In genomic region chr11:67372993-67373915, GRCh38 we compare ENCODE assay signal across 8 cellular contexts. TPM values are rescaled to one million over a fixed set of nuclear protein-coding genes. Genes with fewer than 3 reads are reported as not detected.
DNase-seq lines count a peak whose midpoint lies in the region; ATAC-seq and TF ChIP-seq lines count a peak whose summit lies in the region.

TSS of gene CLCF1 (minus strand) at chr11:67373598. CDS start at chr11:67373539, 59 bp downstream.

- H3F3A ChIP-seq in MM.1S (ENCODE audit: insufficient read depth, low read length), result peaks cover 9% of the 10 kb centered on the region; the same call in 1 of the 2 replicates

- peak; percentile 59 for ATAC-seq in lung (ENCODE audit: insufficient read depth, low FRiP score)
- no peak for ATAC-seq in GM19328 (IDR thresholded peaks at IDR 0.05; ENCODE audit: unreplicated experiment)

- whole genome bisulfite sequencing in lung, 2 donors, result 0 to 1% methylated on average over 52 to 84 of the region's 88 CpGs

- TF ChIP-seq CTCF in MM.1S (IDR thresholded peaks at IDR 0.05; ENCODE audit: low read length) (no peak), dorsolateral prefrontal cortex (IDR thresholded peaks at IDR 0.05 in 54 of 56, conservative IDR thresholded peaks at IDR 0.05 in 2 of 56; ENCODE audit: low read depth in 1 of 56, partially characterized antibody in 56 of 56) (no peak), lung (IDR thresholded peaks at IDR 0.05; ENCODE audit: control extremely low read depth, extremely low read depth) (no peak)

- no peaks in the 10 kb centered on the region for H3K36me3 ChIP-seq in MM.1S (replicated peaks; ENCODE audit: insufficient read depth, low read length)
- no peaks in the 10 kb centered on the region for H3K36me3 ChIP-seq in lung (ENCODE audit: control insufficient read depth in 2 of 2, insufficient read depth in 2 of 2, low read length in 2 of 2)

- no peaks in the 10 kb centered on the region for H4K20me1 ChIP-seq in MM.1S (ENCODE audit: insufficient read depth, low read length)

- peaks cover 24% of the 10 kb centered on the region for H3K27me3 ChIP-seq in MM.1S (replicated peaks; ENCODE audit: insufficient read depth, low read length)
- H3K27me3 ChIP-seq in dorsolateral prefrontal cortex, result peaks cover 0 to 14% (median 0%) of the 10 kb centered on the region in 45 donors
- no peaks in the 10 kb centered on the region for H3K27me3 ChIP-seq in lung (ENCODE audit: control insufficient read depth, insufficient read depth)

- H3K79me2 ChIP-seq in MM.1S (ENCODE audit: low read length), result no peaks in the 10 kb centered on the region

- H3K9me3 ChIP-seq in MM.1S (replicated peaks; ENCODE audit: insufficient read depth, low read length) (no peaks in the 10 kb centered on the region), lung (ENCODE audit: control insufficient read depth in 2 of 2, insufficient read depth in 1 of 2, low read length in 1 of 2) (no peaks in the 10 kb centered on the region)

- H3K4me2 ChIP-seq in MM.1S (ENCODE audit: low read depth, low read length), result peak within 1 kb of the TSS; percentile 81

- intact Hi-C loops in dorsolateral prefrontal cortex (cut with DNase I), result no loop called here

- H3K4me1 ChIP-seq in MM.1S (ENCODE audit: low read length) (peaks cover 4% of the 10 kb centered on the region; the same call in 1 of the 2 replicates), lung (ENCODE audit: control insufficient read depth in 2 of 2, insufficient read depth in 2 of 2, low read length in 2 of 2) (peaks cover 5 to 22% of the 10 kb centered on the region in 2 donors)

- peak within 1 kb of the TSS; percentile 34; the same call in 1 of the 2 replicates for H3K27ac ChIP-seq in MM.1S (ENCODE audit: low read length)
- peak within 1 kb of the TSS in 11 of 59 donors; percentile 18 to 77 (median 56) for H3K27ac ChIP-seq in dorsolateral prefrontal cortex
- peak within 1 kb of the TSS; percentile 93 to 98 for H3K27ac ChIP-seq in lung (ENCODE audit: low read depth in 1 of 2, low read length in 1 of 2)

- H3K9me2 ChIP-seq in MM.1S (replicated peaks; ENCODE audit: insufficient read depth, low read length), result no peaks in the 10 kb centered on the region

- peak within 1 kb of the TSS; percentile 74; the same call in 1 of the 2 replicates for H3K4me3 ChIP-seq in GM08714 (ENCODE audit: low read length)
- peak within 1 kb of the TSS; percentile 66 for H3K4me3 ChIP-seq in MM.1S (ENCODE audit: low read length)
- peak within 1 kb of the TSS; percentile 29 to 78 (median 59) for H3K4me3 ChIP-seq in dorsolateral prefrontal cortex
- peak within 1 kb of the TSS; percentile 56 for H3K4me3 ChIP-seq in lung

- H3K9ac ChIP-seq in MM.1S (ENCODE audit: low read length), result peak within 1 kb of the TSS; percentile 64

- peak; percentile 75 for DNase-seq in MM.1S
- DNase-seq in activated CD4-positive, alpha-beta T cell treated with anti-CD3 and anti-CD28 coated beads for 4 hours, result peak; percentile 72 to 75
- DNase-seq in dorsolateral prefrontal cortex, result no peak
- peak; percentile 75 for DNase-seq in lung (ENCODE audit: low spot score)
- peak; percentile 48 to 51 for DNase-seq in stimulated activated CD8-positive, alpha-beta memory T cell treated with anti-CD3 and anti-CD28 coated beads, Interleukin-7, amount 100 ng/mL, for 1 hour (ENCODE audit: low read depth in 2 of 2)
- no peak for DNase-seq in NCI-H2196 (lab: John Stamatoyannopoulos, UW; ENCODE audit: unreplicated experiment)

- peak within 1 kb of the TSS; percentile 44 for H2AFZ ChIP-seq in MM.1S (ENCODE audit: low read length)

RNA-seq across cellular contexts. Expression of gene CLCF1, which starts in this region (rescaled TPM):
- 1 to 10 TPM in 8 of 120 experiments, under 1 TPM in 50, not detected in 62; 0.23 to 2.5 (median 0.50) TPM for total RNA-seq in dorsolateral prefrontal cortex
- total RNA-seq in lung, result 1 to 10 TPM; 3.5 to 9.8 TPM
- polyA plus RNA-seq in lung, result 1 to 10 TPM; 7.6 to 10.0 TPM

Comparison
In these comparisons a context has a peak if more than half of its experiments do, and no peak if none do; other contexts are left out.
1. DNase-seq: peak in MM.1S (single experiment), activated CD4-positive, alpha-beta T cell treated with anti-CD3 and anti-CD28 coated beads for 4 hours (2 of 2), lung (single experiment) and stimulated activated CD8-positive, alpha-beta memory T cell treated with anti-CD3 and anti-CD28 coated beads, Interleukin-7, amount 100 ng/mL, for 1 hour (2 of 2); none in dorsolateral prefrontal cortex (0 of 10) and NCI-H2196 (single experiment).
2. Peak in every context shown above with its lines, with median percentiles within 50 percentile points of each other: H3K4me3 ChIP-seq.